Comparison of ENCODE assay signal across 19 cellular contexts in genomic region chr5:37988454-37989046, GRCh38.
A peak's percentile ranks its signal among the peaks of the same experiment; 100 is the strongest.
DNase-seq lines count a peak whose midpoint lies in the region; ATAC-seq, FAIRE-seq and TF ChIP-seq lines count a peak whose summit lies in the region.
"Had no signal": no experiment of that assay in that cellular context is flagged by ENCODE, and none has a peak within 500 bp of the region (broad histone marks: within the 10 kb centered on the region; RNA-seq: fewer than 3 reads in every experiment).

No MANE protein-coding gene starts in this region.

- no peak overlapping the region for H3K4me3 Mint-ChIP-seq in CD4-positive, alpha-beta T cell
- H3K4me3 Mint-ChIP-seq: CD4-positive, alpha-beta memory T cell; H9 had no signal

- peaks cover 42% of the 10 kb centered on the region for H3K4me1 ChIP-seq in HepG2 (ENCODE audit: insufficient read depth, low read length)
- H3K4me1 ChIP-seq: A549 had no signal

- no peak overlapping the region for H3K4me2 ChIP-seq in HepG2 (ENCODE audit: low read depth, low read length)
- H3K4me2 ChIP-seq: A549 had no signal

- no peaks in the 10 kb centered on the region for H3K79me2 ChIP-seq in HepG2 (ENCODE audit: insufficient read depth, low read length)

- CTCF ChIA-PET in HepG2 (lab: Yijun Ruan, JAX; ENCODE audit: low intra/inter-chr PET ratio, low total read pairs) = no interaction called here
- CTCF ChIA-PET in CD4-positive, alpha-beta T cell (lab: Charles Lee) = no interaction called here

- H2AFZ ChIP-seq in HepG2 (ENCODE audit: low read length) = no peak overlapping the region

- FAIRE-seq in HepG2 (lab: Jason Lieb, UNC) = no peak
- FAIRE-seq: A549, G401.6, GM12891, GM19239, H1 had no signal

- ATAC-seq in Right ventricle myocardium superior (ENCODE audit: poor library complexity) = peak; percentile 54
- ATAC-seq in Right ventricle myocardium inferior = no peak
- ATAC-seq in HepG2 = peak; percentile 74
- no peak for ATAC-seq in CD4-positive, alpha-beta T cell (ENCODE audit: poor library complexity)
- ATAC-seq: A549 had no signal

- H3K9ac ChIP-seq in HepG2 (ENCODE audit: insufficient read depth, low read depth, low read length) = no peak overlapping the region

- no peaks in the 10 kb centered on the region for H3K4me1 Mint-ChIP-seq in CD4-positive, alpha-beta T cell (ENCODE audit: low read depth)
- H3K4me1 Mint-ChIP-seq: CD4-positive, alpha-beta memory T cell had no signal

- peaks cover 0 to 26% of the 10 kb centered on the region in 2 experiments; a peak in 2 of 5 replicates for H3K27me3 ChIP-seq in HepG2 (ENCODE audit: control insufficient read depth in 1 of 2, insufficient read depth in 2 of 2, low read length in 2 of 2)
- no peaks in the 10 kb centered on the region for H3K27me3 ChIP-seq in CD4-positive, alpha-beta T cell (ENCODE audit: control insufficient read depth, insufficient read depth, low read length)

- peaks cover 2% of the 10 kb centered on the region for H3K9me3 Mint-ChIP-seq in CD4-positive, alpha-beta T cell
- H3K9me3 Mint-ChIP-seq: H9 had no signal

- BruUV-seq in HepG2 (replicated peaks; lab: Mats Ljungman, UMichigan) = no TSS peak

- TF ChIP-seq CTCF in HepG2 (CRISPR knock-in tag; IDR thresholded peaks at IDR 0.05) = no peak
- no peak for TF ChIP-seq CTCF in CD4-positive, alpha-beta T cell (IDR thresholded peaks at IDR 0.05)

- H3K27me3 Mint-ChIP-seq in CD4-positive, alpha-beta T cell = peaks cover 15% of the 10 kb centered on the region
- H3K27me3 Mint-ChIP-seq: CD4-positive, alpha-beta memory T cell had no signal

- in situ Hi-C loops in HepG2 (cut with HindIII; ENCODE audit: extremely low pct_ligation_motif_present, low pct_unique_long_range_greater_than_20kb) = no loop called here

- intact Hi-C loops in Right ventricle myocardium superior (cut with DNase I) = no loop called here
- intact Hi-C loops in Right ventricle myocardium inferior (cut with DNase I) = no loop called here
- intact Hi-C loops in HepG2 (cut with micrococcal nuclease; ENCODE audit: unreplicated experiment) = no loop called here
- intact Hi-C loops in CD4-positive, alpha-beta T cell (cut with DNase I, micrococcal nuclease) = no loop called here

- TF ChIP-seq EP300 in HepG2 (IDR thresholded peaks at IDR 0.05; ENCODE audit: low read depth in 2 of 2, low read length in 2 of 2) = peak in 1 of 2 experiments; percentile 73; a peak in 1 of 4 replicates
- TF ChIP-seq EP300 in HepG2 (CRISPR knock-in tag; IDR thresholded peaks at IDR 0.05; ENCODE audit: borderline replicate concordance) = no peak

- POLR2A ChIA-PET in HepG2 (lab: Yijun Ruan, JAX) = no interaction called here
- POLR2A ChIA-PET in CD4-positive, alpha-beta T cell (lab: Charles Lee) = no interaction called here

- DNase-seq in NCI-H2029 (lab: John Stamatoyannopoulos, UW) (peak; percentile 13), NCI-H2029 treated with DMSO at 0.1 percent for 48 hours (lab: John Stamatoyannopoulos, UW) (no peak), Right ventricle myocardium superior (no peak), Right ventricle myocardium inferior (ENCODE audit: missing footprints) (no peak), HepG2 (ENCODE audit: low spot score) (peak; percentile 86), EL (no peak)
- DNase-seq in CD4-positive, alpha-beta T cell = no peak
- DNase-seq: AML-193; CD4-positive, alpha-beta memory T cell; DMS153; DND-41; H9 had no signal

- H3K27ac ChIP-seq in HepG2 (ENCODE audit: extremely low read length, insufficient read depth, low read length) = no peak overlapping the region
- no peak overlapping the region for H3K27ac ChIP-seq in CD4-positive, alpha-beta T cell (ENCODE audit: low read depth, low read length)
- H3K27ac ChIP-seq: 22Rv1, A549, C4-2B had no signal

- H3K36me3 Mint-ChIP-seq in CD4-positive, alpha-beta T cell (ENCODE audit: low read depth) = no peaks in the 10 kb centered on the region
- H3K36me3 Mint-ChIP-seq: CD4-positive, alpha-beta memory T cell had no signal

- no peaks in the 10 kb centered on the region for H4K20me1 ChIP-seq in HepG2 (ENCODE audit: insufficient read depth, low read length)

- no peaks in the 10 kb centered on the region for H3K9me3 ChIP-seq in HepG2 (ENCODE audit: low read length)
- no peaks in the 10 kb centered on the region for H3K9me3 ChIP-seq in CD4-positive, alpha-beta T cell (ENCODE audit: control insufficient read depth, low read length)
- H3K9me3 ChIP-seq: A549 had no signal

- no peak overlapping the region for H3K27ac Mint-ChIP-seq in CD4-positive, alpha-beta T cell
- H3K27ac Mint-ChIP-seq: CD4-positive, alpha-beta memory T cell; H9 had no signal

- no peak overlapping the region for H3K4me3 ChIP-seq in HepG2 (replicated peaks in 1 of 3; ENCODE audit: insufficient read depth in 1 of 3, low read depth in 2 of 3, low read length in 3 of 3)
- H3K4me3 ChIP-seq: A549 had no signal

- TF ChIP-seq RAD21 in HepG2 (CRISPR knock-in tag; IDR thresholded peaks at IDR 0.05) = no peak

- TF ChIP-seq POLR2A in HepG2 (IDR thresholded peaks at IDR 0.05; ENCODE audit: insufficient read depth in 1 of 2, low read depth in 2 of 2, low read length in 2 of 2) = no peak

- no peaks in the 10 kb centered on the region for H3K36me3 ChIP-seq in HepG2 (replicated peaks in 1 of 2; ENCODE audit: control insufficient read depth in 1 of 2, insufficient read depth in 2 of 2, low read length in 2 of 2)

- 0% methylated on average over 1 of the region's 1 CpG for WGBS in HepG2 (ENCODE audit: low lambda C conversion rate)

TF ChIP-seq in HepG2, 621 proteins besides CTCF, POLR2A, EP300 and RAD21 (continues in another document):
- TF ChIP-seq DMAP1 (CRISPR knock-in tag; IDR thresholded peaks at IDR 0.05) (no peak), ZNF800 (CRISPR knock-in tag; IDR thresholded peaks at IDR 0.05) (no peak), ELF1 (CRISPR knock-in tag; IDR thresholded peaks at IDR 0.05) (peak; percentile 56), ZNF850 (CRISPR knock-in tag; conservative IDR thresholded peaks at IDR 0.05) (no peak), ZBTB8A (CRISPR knock-in tag; IDR thresholded peaks at IDR 0.05; ENCODE audit: borderline replicate concordance, low read depth) (no peak), KAT2B (IDR thresholded peaks at IDR 0.05; ENCODE audit: borderline replicate concordance, low read depth, low read length) (no peak), RNF219 (CRISPR knock-in tag; IDR thresholded peaks at IDR 0.05) (no peak), ELF4 (CRISPR knock-in tag; IDR thresholded peaks at IDR 0.05; ENCODE audit: borderline replicate concordance) (no peak), GMEB2 (CRISPR knock-in tag; IDR thresholded peaks at IDR 0.05; ENCODE audit: low read depth) (no peak), SIN3B (IDR thresholded peaks at IDR 0.05; ENCODE audit: low read length) (no peak), ZMYM2 (CRISPR knock-in tag; IDR thresholded peaks at IDR 0.05) (no peak)

Comparison
In these comparisons a context has a peak if more than half of its experiments do, and no peak if none do; other contexts are left out.
1. DNase-seq: peak in NCI-H2029 (single experiment) and HepG2 (single experiment); none in NCI-H2029 treated with DMSO at 0.1 percent for 48 hours (single experiment), Right ventricle myocardium superior (single experiment), Right ventricle myocardium inferior (single experiment), CD4-positive, alpha-beta T cell (0 of 10) and EL (single experiment).
2. ATAC-seq: peak in Right ventricle myocardium superior (single experiment) and HepG2 (single experiment); none in Right ventricle myocardium inferior (single experiment) and CD4-positive, alpha-beta T cell (single experiment).